Comparison of ENCODE assay signal across 27 cellular contexts in the genomic region with DNA sequence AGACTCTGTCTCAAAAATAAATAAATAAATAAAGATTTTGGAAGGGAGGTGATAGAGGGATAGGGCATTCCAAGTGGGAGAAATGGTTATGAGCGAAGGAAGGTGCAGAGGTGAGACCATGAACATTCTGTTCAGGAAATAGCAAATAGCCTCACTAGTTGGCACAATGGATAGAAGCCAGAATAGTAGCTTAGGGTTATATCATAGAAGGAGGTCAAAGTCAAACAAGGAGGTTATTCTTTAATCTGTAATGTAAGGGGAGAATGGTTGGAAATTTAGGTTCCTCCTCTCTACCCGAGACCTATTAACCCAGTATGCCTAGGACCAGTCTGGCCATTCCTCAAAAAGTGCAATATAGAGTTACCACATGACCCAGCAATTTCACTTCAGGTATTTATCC.
DNase-seq lines count a peak whose midpoint lies in the region; ATAC-seq and TF ChIP-seq lines count a peak whose summit lies in the region.
"Had no signal": no experiment of that assay in that cellular context is flagged by ENCODE, and none has a peak within 500 bp of the region (broad histone marks: within the 10 kb centered on the region; RNA-seq: fewer than 3 reads in every experiment).

No MANE protein-coding gene starts in this region.

- 60% methylated on average over 2 of the region's 2 CpGs for WGBS in SK-N-SH (ENCODE audit: low lambda C conversion rate)

- no peak overlapping the region for H3K4me3 ChIP-seq in SK-N-SH (ENCODE audit: low read depth in 2 of 2, low read length in 1 of 2)
- H3K4me3 ChIP-seq: A549; BLaER1; BLaER1 treated with 17β-estradiol and CSF1 and Interleukin-3, amounts not matched to agents 10 nM and 100 nM had no signal

- H3K36me3 ChIP-seq in SK-N-SH (replicated peaks in 1 of 2; ENCODE audit: control insufficient read depth in 1 of 2, insufficient read depth in 2 of 2, low read length in 1 of 2): no peaks in the 10 kb centered on the region
- H3K36me3 ChIP-seq: BE2C; BLaER1; BLaER1 treated with 17β-estradiol and CSF1 and Interleukin-3, amounts not matched to agents 10 nM and 100 nM had no signal

- no peaks in the 10 kb centered on the region for H3K79me2 ChIP-seq in SK-N-SH (ENCODE audit: insufficient read depth)

- no peak overlapping the region for H2AFZ ChIP-seq in SK-N-SH (ENCODE audit: low read depth)

- DNase-seq in SK-N-SH: no peak
- DNase-seq: 8988T; ACHN; AML-193; BE2C; C1 segment of cervical spinal cord; Caco-2; Calu3; CD4-positive, alpha-beta memory T cell; CD4-positive, alpha-beta T cell; CD4-positive, CD25-positive, alpha-beta regulatory T cell; CD8-positive, alpha-beta memory T cell; CD8-positive, alpha-beta T cell; COR-L47; DMS 273 treated with DMSO at 0.1 percent for 48 hours; DMS153; DMS53; DMS79; DMS79 treated with DMSO at 0.1 percent for 48 hours; DND-41; EL had no signal

- no peaks in the 10 kb centered on the region for H3K9me2 ChIP-seq in SK-N-SH

- CTCF ChIA-PET in SK-N-SH (lab: Yijun Ruan, JAX): no interaction called here

- H3K27ac ChIP-seq in SK-N-SH (ENCODE audit: low read depth in 2 of 2, low read length in 1 of 2): no peak overlapping the region
- H3K27ac ChIP-seq: 22Rv1; A549; BLaER1; BLaER1 treated with 17β-estradiol and CSF1 and Interleukin-3, amounts not matched to agents 10 nM and 100 nM; C4-2B had no signal

- no peaks in the 10 kb centered on the region for H3F3A ChIP-seq in SK-N-SH (replicated peaks; ENCODE audit: insufficient read depth)

- no peak for TF ChIP-seq CTCF in SK-N-SH (IDR thresholded peaks at IDR 0.05)

- H3K9me3 ChIP-seq in SK-N-SH: no peaks in the 10 kb centered on the region
- H3K9me3 ChIP-seq: A549, BE2C, BLaER1, Caco-2 had no signal

- no peak overlapping the region for H3K4me2 ChIP-seq in SK-N-SH
- H3K4me2 ChIP-seq: A549; BLaER1; BLaER1 treated with 17β-estradiol and CSF1 and Interleukin-3, amounts not matched to agents 10 nM and 100 nM had no signal

- no peaks in the 10 kb centered on the region for H3K4me1 ChIP-seq in SK-N-SH (ENCODE audit: control insufficient read depth in 1 of 2, insufficient read depth in 2 of 2, low read depth in 1 of 2, low read length in 1 of 2)
- H3K4me1 ChIP-seq: A549, BE2C, Caco-2 had no signal

- no peak overlapping the region for H3K9ac ChIP-seq in SK-N-SH
- H3K9ac ChIP-seq: BLaER1; BLaER1 treated with 17β-estradiol and CSF1 and Interleukin-3, amounts not matched to agents 10 nM and 100 nM had no signal

- TF ChIP-seq EP300 in SK-N-SH (IDR thresholded peaks at IDR 0.05; ENCODE audit: borderline replicate concordance in 1 of 2, low read depth in 1 of 2, low read length in 1 of 2): no peak

- no peak for ATAC-seq in SK-N-SH treated with all-trans-retinoic acid at 6 μM for 48 hours
- ATAC-seq: A549; CD8-positive, alpha-beta T cell had no signal

- no peaks in the 10 kb centered on the region for H3K27me3 ChIP-seq in SK-N-SH (ENCODE audit: insufficient read depth)
- H3K27me3 ChIP-seq: BE2C; BLaER1; BLaER1 treated with 17β-estradiol and CSF1 and Interleukin-3, amounts not matched to agents 10 nM and 100 nM had no signal

- POLR2A ChIA-PET in SK-N-SH (lab: Yijun Ruan, JAX): no interaction called here

- TF ChIP-seq RAD21 in SK-N-SH (IDR thresholded peaks at IDR 0.05; ENCODE audit: low read length): no peak

- no peaks in the 10 kb centered on the region for H4K20me1 ChIP-seq in SK-N-SH (ENCODE audit: insufficient read depth)
- H4K20me1 ChIP-seq: BLaER1; BLaER1 treated with 17β-estradiol and CSF1 and Interleukin-3, amounts not matched to agents 10 nM and 100 nM had no signal

TF ChIP-seq in SK-N-SH treated with all-trans-retinoic acid at 6 μM for 48 hours, 23 proteins besides CTCF, POLR2A, EP300 and RAD21:
- TF ChIP-seq ZNF70 (CRISPR knock-in tag; IDR thresholded peaks at IDR 0.05) (peak; percentile 93), PPARA (CRISPR knock-in tag; IDR thresholded peaks at IDR 0.05; ENCODE audit: borderline replicate concordance) (no peak), ZNF565 (CRISPR knock-in tag; conservative IDR thresholded peaks at IDR 0.05; ENCODE audit: low read depth) (no peak)

TF ChIP-seq in SK-N-SH, 30 proteins besides CTCF, POLR2A, EP300 and RAD21:
- TF ChIP-seq, protein P1, sequence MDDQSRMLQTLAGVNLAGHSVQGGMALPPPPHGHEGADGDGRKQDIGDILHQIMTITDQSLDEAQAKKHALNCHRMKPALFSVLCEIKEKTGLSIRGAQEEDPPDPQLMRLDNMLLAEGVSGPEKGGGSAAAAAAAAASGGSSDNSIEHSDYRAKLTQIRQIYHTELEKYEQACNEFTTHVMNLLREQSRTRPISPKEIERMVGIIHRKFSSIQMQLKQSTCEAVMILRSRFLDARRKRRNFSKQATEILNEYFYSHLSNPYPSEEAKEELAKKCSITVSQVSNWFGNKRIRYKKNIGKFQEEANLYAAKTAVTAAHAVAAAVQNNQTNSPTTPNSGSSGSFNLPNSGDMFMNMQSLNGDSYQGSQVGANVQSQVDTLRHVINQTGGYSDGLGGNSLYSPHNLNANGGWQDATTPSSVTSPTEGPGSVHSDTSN (IDR thresholded peaks at IDR 0.05): no peak
- TF ChIP-seq TAF1 (IDR thresholded peaks at IDR 0.05; ENCODE audit: borderline replicate concordance, low read depth, low read length): no peak
- TF ChIP-seq, protein P2, sequence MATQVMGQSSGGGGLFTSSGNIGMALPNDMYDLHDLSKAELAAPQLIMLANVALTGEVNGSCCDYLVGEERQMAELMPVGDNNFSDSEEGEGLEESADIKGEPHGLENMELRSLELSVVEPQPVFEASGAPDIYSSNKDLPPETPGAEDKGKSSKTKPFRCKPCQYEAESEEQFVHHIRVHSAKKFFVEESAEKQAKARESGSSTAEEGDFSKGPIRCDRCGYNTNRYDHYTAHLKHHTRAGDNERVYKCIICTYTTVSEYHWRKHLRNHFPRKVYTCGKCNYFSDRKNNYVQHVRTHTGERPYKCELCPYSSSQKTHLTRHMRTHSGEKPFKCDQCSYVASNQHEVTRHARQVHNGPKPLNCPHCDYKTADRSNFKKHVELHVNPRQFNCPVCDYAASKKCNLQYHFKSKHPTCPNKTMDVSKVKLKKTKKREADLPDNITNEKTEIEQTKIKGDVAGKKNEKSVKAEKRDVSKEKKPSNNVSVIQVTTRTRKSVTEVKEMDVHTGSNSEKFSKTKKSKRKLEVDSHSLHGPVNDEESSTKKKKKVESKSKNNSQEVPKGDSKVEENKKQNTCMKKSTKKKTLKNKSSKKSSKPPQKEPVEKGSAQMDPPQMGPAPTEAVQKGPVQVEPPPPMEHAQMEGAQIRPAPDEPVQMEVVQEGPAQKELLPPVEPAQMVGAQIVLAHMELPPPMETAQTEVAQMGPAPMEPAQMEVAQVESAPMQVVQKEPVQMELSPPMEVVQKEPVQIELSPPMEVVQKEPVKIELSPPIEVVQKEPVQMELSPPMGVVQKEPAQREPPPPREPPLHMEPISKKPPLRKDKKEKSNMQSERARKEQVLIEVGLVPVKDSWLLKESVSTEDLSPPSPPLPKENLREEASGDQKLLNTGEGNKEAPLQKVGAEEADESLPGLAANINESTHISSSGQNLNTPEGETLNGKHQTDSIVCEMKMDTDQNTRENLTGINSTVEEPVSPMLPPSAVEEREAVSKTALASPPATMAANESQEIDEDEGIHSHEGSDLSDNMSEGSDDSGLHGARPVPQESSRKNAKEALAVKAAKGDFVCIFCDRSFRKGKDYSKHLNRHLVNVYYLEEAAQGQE (IDR thresholded peaks at IDR 0.05; ENCODE audit: low read depth, low read length): no peak
- no peak for TF ChIP-seq FOXM1 (IDR thresholded peaks at IDR 0.05; ENCODE audit: low read depth)
- TF ChIP-seq POLR2AphosphoS5 (IDR thresholded peaks at IDR 0.05; ENCODE audit: low read depth, low read length): no peak
- no peak for TF ChIP-seq RFX5 (IDR thresholded peaks at IDR 0.05; ENCODE audit: low read length)
TF ChIP-seq in SK-N-SH: peak in this region for 0.
